ENCODE assay signal across 2 cellular contexts in the genomic region with DNA sequence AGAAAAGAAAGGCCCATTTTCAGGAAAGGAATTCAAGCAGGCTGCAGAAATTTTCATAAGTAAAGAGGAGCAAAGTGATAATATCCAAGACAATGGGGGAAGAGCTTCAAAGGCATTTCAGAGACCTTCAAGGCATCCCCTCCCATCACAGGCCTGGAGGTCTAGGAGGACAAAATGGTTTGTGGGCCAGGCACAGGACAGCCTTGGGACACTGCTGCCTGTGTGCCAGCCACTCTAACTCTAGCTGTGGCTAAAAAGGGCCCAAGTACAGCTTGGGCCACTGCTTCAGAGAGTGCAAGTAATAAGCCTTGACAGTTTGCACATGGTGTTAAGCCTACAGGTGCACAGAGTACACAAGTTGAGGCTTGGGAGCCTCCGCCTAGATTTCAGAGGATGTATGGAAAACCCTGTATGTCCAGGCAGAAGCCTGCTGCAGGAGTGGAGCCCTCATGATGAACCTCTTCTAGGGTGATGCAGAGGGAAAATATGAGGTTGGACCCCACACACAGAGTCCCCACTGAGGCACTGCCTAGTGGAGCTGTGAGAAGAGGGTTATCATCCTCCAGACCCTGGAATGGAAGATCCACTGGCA.
TF ChIP-seq lines count a peak whose summit lies in the region.

No MANE protein-coding gene starts in this region.

TF ChIP-seq in HepG2, 621 proteins besides CTCF, POLR2A, EP300 and RAD21 (continued from another document):
- TF ChIP-seq, protein P1, sequence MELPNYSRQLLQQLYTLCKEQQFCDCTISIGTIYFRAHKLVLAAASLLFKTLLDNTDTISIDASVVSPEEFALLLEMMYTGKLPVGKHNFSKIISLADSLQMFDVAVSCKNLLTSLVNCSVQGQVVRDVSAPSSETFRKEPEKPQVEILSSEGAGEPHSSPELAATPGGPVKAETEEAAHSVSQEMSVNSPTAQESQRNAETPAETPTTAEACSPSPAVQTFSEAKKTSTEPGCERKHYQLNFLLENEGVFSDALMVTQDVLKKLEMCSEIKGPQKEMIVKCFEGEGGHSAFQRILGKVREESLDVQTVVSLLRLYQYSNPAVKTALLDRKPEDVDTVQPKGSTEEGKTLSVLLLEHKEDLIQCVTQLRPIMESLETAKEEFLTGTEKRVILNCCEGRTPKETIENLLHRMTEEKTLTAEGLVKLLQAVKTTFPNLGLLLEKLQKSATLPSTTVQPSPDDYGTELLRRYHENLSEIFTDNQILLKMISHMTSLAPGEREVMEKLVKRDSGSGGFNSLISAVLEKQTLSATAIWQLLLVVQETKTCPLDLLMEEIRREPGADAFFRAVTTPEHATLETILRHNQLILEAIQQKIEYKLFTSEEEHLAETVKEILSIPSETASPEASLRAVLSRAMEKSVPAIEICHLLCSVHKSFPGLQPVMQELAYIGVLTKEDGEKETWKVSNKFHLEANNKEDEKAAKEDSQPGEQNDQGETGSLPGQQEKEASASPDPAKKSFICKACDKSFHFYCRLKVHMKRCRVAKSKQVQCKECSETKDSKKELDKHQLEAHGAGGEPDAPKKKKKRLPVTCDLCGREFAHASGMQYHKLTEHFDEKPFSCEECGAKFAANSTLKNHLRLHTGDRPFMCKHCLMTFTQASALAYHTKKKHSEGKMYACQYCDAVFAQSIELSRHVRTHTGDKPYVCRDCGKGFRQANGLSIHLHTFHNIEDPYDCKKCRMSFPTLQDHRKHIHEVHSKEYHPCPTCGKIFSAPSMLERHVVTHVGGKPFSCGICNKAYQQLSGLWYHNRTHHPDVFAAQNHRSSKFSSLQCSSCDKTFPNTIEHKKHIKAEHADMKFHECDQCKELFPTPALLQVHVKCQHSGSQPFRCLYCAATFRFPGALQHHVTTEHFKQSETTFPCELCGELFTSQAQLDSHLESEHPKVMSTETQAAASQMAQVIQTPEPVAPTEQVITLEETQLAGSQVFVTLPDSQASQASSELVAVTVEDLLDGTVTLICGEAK (IDR thresholded peaks at IDR 0.05) = no peak
- TF ChIP-seq, protein P1 (CRISPR knock-in tag; IDR thresholded peaks at IDR 0.05) = 0 out of 2 replicates have a peak, but pooled peaks have one; percentile 33
- TF ChIP-seq MED1 (CRISPR knock-in tag; IDR thresholded peaks at IDR 0.05) (no peak), ZFP36 (IDR thresholded peaks at IDR 0.05; ENCODE audit: borderline replicate concordance, low read depth, low read length, partially characterized antibody) (peak; percentile 96), CBX5 (CRISPR knock-in tag; IDR thresholded peaks at IDR 0.05; ENCODE audit: borderline replicate concordance) (peak; percentile 38; the same call in 1 of the 2 replicates)
- TF ChIP-seq, protein P2, sequence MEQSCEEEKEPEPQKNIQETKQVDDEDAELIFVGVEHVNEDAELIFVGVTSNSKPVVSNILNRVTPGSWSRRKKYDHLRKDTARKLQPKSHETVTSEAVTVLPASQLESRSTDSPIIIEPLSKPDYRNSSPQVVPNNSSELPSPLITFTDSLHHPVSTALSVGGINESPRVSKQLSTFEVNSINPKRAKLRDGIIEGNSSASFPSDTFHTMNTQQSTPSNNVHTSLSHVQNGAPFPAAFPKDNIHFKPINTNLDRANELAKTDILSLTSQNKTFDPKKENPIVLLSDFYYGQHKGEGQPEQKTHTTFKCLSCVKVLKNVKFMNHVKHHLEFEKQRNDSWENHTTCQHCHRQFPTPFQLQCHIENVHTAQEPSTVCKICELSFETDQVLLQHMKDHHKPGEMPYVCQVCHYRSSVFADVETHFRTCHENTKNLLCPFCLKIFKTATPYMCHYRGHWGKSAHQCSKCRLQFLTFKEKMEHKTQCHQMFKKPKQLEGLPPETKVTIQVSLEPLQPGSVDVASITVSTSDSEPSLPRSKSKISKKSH (CRISPR knock-in tag; IDR thresholded peaks at IDR 0.05; ENCODE audit: borderline replicate concordance) = peak; percentile 66; the same call in 1 of the 2 replicates

TF ChIP-seq in K562, 482 proteins besides CTCF, POLR2A, EP300 and RAD21 (continued from another document and continues in another):
- TF ChIP-seq, protein P3, sequence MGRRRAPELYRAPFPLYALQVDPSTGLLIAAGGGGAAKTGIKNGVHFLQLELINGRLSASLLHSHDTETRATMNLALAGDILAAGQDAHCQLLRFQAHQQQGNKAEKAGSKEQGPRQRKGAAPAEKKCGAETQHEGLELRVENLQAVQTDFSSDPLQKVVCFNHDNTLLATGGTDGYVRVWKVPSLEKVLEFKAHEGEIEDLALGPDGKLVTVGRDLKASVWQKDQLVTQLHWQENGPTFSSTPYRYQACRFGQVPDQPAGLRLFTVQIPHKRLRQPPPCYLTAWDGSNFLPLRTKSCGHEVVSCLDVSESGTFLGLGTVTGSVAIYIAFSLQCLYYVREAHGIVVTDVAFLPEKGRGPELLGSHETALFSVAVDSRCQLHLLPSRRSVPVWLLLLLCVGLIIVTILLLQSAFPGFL (CRISPR knock-in tag; IDR thresholded peaks at IDR 0.05) = no peak
- no peak for TF ChIP-seq HEY1 (CRISPR knock-in tag; IDR thresholded peaks at IDR 0.05; ENCODE audit: borderline replicate concordance)
- no peak for TF ChIP-seq ZNF354B (CRISPR knock-in tag; IDR thresholded peaks at IDR 0.05)
- no peak for TF ChIP-seq ZC3H4 (CRISPR knock-in tag; IDR thresholded peaks at IDR 0.05; ENCODE audit: borderline replicate concordance)
- TF ChIP-seq, protein P4, sequence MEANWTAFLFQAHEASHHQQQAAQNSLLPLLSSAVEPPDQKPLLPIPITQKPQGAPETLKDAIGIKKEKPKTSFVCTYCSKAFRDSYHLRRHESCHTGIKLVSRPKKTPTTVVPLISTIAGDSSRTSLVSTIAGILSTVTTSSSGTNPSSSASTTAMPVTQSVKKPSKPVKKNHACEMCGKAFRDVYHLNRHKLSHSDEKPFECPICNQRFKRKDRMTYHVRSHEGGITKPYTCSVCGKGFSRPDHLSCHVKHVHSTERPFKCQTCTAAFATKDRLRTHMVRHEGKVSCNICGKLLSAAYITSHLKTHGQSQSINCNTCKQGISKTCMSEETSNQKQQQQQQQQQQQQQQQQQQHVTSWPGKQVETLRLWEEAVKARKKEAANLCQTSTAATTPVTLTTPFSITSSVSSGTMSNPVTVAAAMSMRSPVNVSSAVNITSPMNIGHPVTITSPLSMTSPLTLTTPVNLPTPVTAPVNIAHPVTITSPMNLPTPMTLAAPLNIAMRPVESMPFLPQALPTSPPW (CRISPR knock-in tag; IDR thresholded peaks at IDR 0.05) = no peak
- TF ChIP-seq, protein P5, sequence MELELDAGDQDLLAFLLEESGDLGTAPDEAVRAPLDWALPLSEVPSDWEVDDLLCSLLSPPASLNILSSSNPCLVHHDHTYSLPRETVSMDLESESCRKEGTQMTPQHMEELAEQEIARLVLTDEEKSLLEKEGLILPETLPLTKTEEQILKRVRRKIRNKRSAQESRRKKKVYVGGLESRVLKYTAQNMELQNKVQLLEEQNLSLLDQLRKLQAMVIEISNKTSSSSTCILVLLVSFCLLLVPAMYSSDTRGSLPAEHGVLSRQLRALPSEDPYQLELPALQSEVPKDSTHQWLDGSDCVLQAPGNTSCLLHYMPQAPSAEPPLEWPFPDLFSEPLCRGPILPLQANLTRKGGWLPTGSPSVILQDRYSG (tag; conservative IDR thresholded peaks at IDR 0.05; ENCODE audit: low read depth) = no peak
- no peak for TF ChIP-seq ZKSCAN1 (IDR thresholded peaks at IDR 0.05; ENCODE audit: low read depth, low read length)
- TF ChIP-seq, protein P6, sequence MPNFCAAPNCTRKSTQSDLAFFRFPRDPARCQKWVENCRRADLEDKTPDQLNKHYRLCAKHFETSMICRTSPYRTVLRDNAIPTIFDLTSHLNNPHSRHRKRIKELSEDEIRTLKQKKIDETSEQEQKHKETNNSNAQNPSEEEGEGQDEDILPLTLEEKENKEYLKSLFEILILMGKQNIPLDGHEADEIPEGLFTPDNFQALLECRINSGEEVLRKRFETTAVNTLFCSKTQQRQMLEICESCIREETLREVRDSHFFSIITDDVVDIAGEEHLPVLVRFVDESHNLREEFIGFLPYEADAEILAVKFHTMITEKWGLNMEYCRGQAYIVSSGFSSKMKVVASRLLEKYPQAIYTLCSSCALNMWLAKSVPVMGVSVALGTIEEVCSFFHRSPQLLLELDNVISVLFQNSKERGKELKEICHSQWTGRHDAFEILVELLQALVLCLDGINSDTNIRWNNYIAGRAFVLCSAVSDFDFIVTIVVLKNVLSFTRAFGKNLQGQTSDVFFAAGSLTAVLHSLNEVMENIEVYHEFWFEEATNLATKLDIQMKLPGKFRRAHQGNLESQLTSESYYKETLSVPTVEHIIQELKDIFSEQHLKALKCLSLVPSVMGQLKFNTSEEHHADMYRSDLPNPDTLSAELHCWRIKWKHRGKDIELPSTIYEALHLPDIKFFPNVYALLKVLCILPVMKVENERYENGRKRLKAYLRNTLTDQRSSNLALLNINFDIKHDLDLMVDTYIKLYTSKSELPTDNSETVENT (CRISPR knock-in tag; IDR thresholded peaks at IDR 0.05) = no peak
- TF ChIP-seq SRSF1 (IDR thresholded peaks at IDR 0.05; ENCODE audit: low read depth, low read length) = no peak
- TF ChIP-seq TEAD2 (tag; IDR thresholded peaks at IDR 0.05) = no peak
- no peak for TF ChIP-seq CXXC5 (CRISPR knock-in tag; IDR thresholded peaks at IDR 0.05)
- TF ChIP-seq SP2 (IDR thresholded peaks at IDR 0.05; ENCODE audit: extremely low read depth, low read depth, low read length, poor library complexity, severe bottlenecking) = no peak
- TF ChIP-seq, protein P7, sequence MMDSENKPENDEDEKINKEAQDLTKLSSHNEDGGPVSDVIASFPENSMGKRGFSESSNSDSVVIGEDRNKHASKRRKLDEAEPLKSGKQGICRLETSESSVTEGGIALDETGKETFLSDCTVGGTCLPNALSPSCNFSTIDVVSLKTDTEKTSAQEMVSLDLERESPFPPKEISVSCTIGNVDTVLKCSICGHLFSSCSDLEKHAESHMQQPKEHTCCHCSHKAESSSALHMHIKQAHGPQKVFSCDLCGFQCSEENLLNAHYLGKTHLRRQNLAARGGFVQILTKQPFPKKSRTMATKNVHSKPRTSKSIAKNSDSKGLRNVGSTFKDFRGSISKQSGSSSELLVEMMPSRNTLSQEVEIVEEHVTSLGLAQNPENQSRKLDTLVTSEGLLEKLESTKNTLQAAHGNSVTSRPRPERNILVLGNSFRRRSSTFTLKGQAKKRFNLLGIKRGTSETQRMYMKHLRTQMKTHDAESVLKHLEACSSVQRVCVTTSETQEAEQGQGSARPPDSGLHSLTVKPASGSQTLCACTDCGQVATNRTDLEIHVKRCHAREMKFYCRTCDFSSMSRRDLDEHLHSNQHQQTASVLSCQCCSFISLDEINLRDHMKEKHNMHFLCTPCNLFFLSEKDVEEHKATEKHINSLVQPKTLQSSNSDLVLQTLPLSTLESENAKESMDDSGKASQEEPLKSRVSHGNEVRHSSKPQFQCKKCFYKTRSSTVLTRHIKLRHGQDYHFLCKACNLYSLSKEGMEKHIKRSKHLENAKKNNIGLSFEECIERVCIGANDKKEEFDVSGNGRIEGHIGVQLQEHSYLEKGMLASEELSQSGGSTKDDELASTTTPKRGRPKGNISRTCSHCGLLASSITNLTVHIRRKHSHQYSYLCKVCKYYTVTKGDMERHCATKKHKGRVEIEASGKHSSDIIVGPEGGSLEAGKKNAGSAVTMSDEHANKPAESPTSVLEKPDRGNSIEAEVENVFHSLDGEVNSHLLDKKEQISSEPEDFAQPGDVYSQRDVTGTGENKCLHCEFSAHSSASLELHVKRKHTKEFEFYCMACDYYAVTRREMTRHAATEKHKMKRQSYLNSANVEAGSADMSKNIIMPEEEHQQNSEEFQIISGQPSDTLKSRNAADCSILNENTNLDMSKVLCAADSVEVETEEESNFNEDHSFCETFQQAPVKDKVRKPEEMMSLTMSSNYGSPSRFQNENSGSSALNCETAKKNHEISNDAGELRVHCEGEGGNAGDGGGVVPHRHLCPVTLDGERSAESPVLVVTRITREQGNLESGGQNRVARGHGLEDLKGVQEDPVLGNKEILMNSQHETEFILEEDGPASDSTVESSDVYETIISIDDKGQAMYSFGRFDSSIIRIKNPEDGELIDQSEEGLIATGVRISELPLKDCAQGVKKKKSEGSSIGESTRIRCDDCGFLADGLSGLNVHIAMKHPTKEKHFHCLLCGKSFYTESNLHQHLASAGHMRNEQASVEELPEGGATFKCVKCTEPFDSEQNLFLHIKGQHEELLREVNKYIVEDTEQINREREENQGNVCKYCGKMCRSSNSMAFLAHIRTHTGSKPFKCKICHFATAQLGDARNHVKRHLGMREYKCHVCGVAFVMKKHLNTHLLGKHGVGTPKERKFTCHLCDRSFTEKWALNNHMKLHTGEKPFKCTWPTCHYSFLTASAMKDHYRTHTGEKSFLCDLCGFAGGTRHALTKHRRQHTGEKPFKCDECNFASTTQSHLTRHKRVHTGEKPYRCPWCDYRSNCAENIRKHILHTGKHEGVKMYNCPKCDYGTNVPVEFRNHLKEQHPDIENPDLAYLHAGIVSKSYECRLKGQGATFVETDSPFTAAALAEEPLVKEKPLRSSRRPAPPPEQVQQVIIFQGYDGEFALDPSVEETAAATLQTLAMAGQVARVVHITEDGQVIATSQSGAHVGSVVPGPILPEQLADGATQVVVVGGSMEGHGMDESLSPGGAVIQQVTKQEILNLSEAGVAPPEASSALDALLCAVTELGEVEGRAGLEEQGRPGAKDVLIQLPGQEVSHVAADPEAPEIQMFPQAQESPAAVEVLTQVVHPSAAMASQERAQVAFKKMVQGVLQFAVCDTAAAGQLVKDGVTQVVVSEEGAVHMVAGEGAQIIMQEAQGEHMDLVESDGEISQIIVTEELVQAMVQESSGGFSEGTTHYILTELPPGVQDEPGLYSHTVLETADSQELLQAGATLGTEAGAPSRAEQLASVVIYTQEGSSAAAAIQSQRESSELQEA (IDR thresholded peaks at IDR 0.05; ENCODE audit: low read depth) = no peak
- no peak for TF ChIP-seq ZNF431 (CRISPR knock-in tag; IDR thresholded peaks at IDR 0.05)
- TF ChIP-seq RNF2 (IDR thresholded peaks at IDR 0.05) = no peak
- peak; percentile 53; the same call in 1 of the 2 replicates for TF ChIP-seq MTA3 (IDR thresholded peaks at IDR 0.05; ENCODE audit: borderline replicate concordance)
- no peak for TF ChIP-seq FOS (IDR thresholded peaks at IDR 0.05; ENCODE audit: extremely low read depth, insufficient read length)
- TF ChIP-seq JUND (IDR thresholded peaks at IDR 0.05; ENCODE audit: borderline replicate concordance, low read depth, low read length) = no peak
- TF ChIP-seq JUND (tag; IDR thresholded peaks at IDR 0.05; ENCODE audit: borderline replicate concordance, low read depth, low read length) = no peak
- TF ChIP-seq LCOR (CRISPR knock-in tag; IDR thresholded peaks at IDR 0.05) = no peak
